Comparison of ENCODE assay signal across 8 cellular contexts in the genomic region with DNA sequence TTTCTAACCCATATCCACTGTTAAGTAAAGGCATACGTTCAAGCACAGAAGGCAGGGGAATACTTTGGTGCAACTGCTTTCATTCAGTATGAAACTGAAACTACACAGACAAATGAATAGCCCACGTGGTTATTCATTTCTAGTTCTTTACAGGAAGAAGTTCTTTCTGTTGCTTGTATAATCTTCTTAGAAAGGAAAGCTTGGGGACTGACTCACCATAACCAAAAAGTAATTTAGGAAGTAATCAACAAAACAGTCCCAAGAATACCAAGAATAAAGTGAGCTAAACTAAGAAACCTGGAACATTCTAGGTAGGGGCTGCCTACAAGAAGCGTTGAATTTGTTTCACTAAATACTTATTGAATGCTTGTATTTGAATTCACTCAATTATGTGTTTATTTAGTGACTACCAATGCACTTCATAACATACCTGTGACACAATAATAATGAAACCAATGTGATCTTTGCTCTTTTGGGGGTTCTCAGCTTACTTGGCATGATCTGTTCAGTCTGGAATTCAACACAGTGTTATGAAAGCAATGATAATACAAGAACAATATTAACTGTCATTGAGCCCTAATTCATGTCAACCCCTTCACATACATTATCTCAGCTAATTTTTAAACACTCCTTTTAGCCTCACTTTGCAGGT. TPM values are rescaled to one million over a fixed set of nuclear protein-coding genes. Genes with fewer than 3 reads are reported as not detected.
A peak's percentile ranks its signal among the peaks of the same experiment; 100 is the strongest.
DNase-seq lines count a peak whose midpoint lies in the region; ATAC-seq and TF ChIP-seq lines count a peak whose summit lies in the region.

No MANE protein-coding gene starts in this region.

- WGBS in esophagus muscularis mucosa, result 29% methylated on average over 3 of the region's 3 CpGs
- WGBS in smooth muscle cell (ENCODE audit: low lambda C conversion rate), result 49% methylated on average over 3 of the region's 3 CpGs

- H3K79me2 ChIP-seq in ACC112 (ENCODE audit: control insufficient read depth, insufficient read depth, low read length, unreplicated experiment), result no peaks in the 10 kb centered on the region
- no peaks in the 10 kb centered on the region for H3K79me2 ChIP-seq in PC-3 (ENCODE audit: low read length)
- no peaks in the 10 kb centered on the region for H3K79me2 ChIP-seq in smooth muscle cell (ENCODE audit: low read depth)

- no peaks in the 10 kb centered on the region for H3K9me2 ChIP-seq in PC-3 (replicated peaks; ENCODE audit: low read length)

- ATAC-seq in GM18868 (IDR thresholded peaks at IDR 0.05; ENCODE audit: unreplicated experiment) (peak; percentile 99), HG03025 (IDR thresholded peaks at IDR 0.05; ENCODE audit: low FRiP score, unreplicated experiment) (peak; percentile 100), PC-3 (peak; percentile 59)

- TF ChIP-seq POLR2A in esophagus muscularis mucosa (IDR thresholded peaks at IDR 0.05; ENCODE audit: low read depth), result no peak

- CTCF ChIA-PET in PC-3 (lab: Charles Lee), result interaction anchor here (0.6 to 1.2 kb wide), 2 partner anchors 12 to 32 kb away, joined by 3 to 5 read pairs; no protein-coding TSS in a partner anchor

- H3K4me3 ChIP-seq in ACC112 (ENCODE audit: low read depth, low read length) (peak overlapping the region; percentile 65), PC-3 (ENCODE audit: low read length) (peak overlapping the region; percentile 50), esophagus muscularis mucosa (peak overlapping the region in 3 of 4 donors; percentile 4 to 18 (median 10)), smooth muscle cell (peak overlapping the region; percentile 19)

- peak overlapping the region; percentile 78 for H3K4me2 ChIP-seq in PC-3 (ENCODE audit: low read length)
- H3K4me2 ChIP-seq in smooth muscle cell, result peak overlapping the region; percentile 58

- H3K9me3 ChIP-seq in PC-3 (ENCODE audit: low read length), result no peaks in the 10 kb centered on the region
- H3K9me3 ChIP-seq in esophagus muscularis mucosa, result no peaks in the 10 kb centered on the region
- H3K9me3 ChIP-seq in smooth muscle cell (replicated peaks; ENCODE audit: low read depth), result no peaks in the 10 kb centered on the region

- peak overlapping the region; percentile 72 for H2AFZ ChIP-seq in ACC112 (ENCODE audit: low read length, unreplicated experiment)
- peak overlapping the region; percentile 66; the same call in 1 of the 2 replicates for H2AFZ ChIP-seq in PC-3 (ENCODE audit: low read length)
- no peak overlapping the region for H2AFZ ChIP-seq in smooth muscle cell (ENCODE audit: low read depth)

- no peaks in the 10 kb centered on the region for H4K20me1 ChIP-seq in PC-3 (ENCODE audit: low read length)
- no peaks in the 10 kb centered on the region for H4K20me1 ChIP-seq in smooth muscle cell (ENCODE audit: low read depth)

- H3K27me3 ChIP-seq in ACC112 (ENCODE audit: insufficient read depth, low read length) (no peaks in the 10 kb centered on the region), PC-3 (ENCODE audit: low read length) (no peaks in the 10 kb centered on the region), esophagus muscularis mucosa (no peaks in the 10 kb centered on the region), smooth muscle cell (ENCODE audit: low read depth) (no peaks in the 10 kb centered on the region)

- no peak for TF ChIP-seq EP300 in esophagus muscularis mucosa (IDR thresholded peaks at IDR 0.05)

- no TSS peak for BruUV-seq in PC-3 (replicated peaks; lab: Mats Ljungman, UMichigan)

- DNase-seq in PC-3 (peak; percentile 75), esophagus muscularis mucosa (ENCODE audit: extremely low spot score) (no peak), smooth muscle cell (lab: John Stamatoyannopoulos, UW; ENCODE audit: unreplicated experiment) (no peak), NCI-H2196 (lab: John Stamatoyannopoulos, UW; ENCODE audit: unreplicated experiment) (no peak)
- DNase-seq in stimulated activated CD4-positive, alpha-beta T cell treated with anti-CD3 and anti-CD28 coated beads, Interleukin-2, amount 100 ng/mL, for 48 hours, result no peak

- POLR2A ChIA-PET in PC-3 (lab: Charles Lee; ENCODE audit: unreplicated experiment), result interaction anchor here (0.5 to 0.6 kb wide), 2 partner anchors 253 to 1007 kb away, joined by 3 to 8 read pairs; no protein-coding TSS in a partner anchor

- H3K9ac ChIP-seq in PC-3 (ENCODE audit: low read length) (no peak overlapping the region; the same call in 1 of the 2 replicates), smooth muscle cell (ENCODE audit: low read depth) (no peak overlapping the region)

- TF ChIP-seq CTCF in PC-3 (conservative IDR thresholded peaks at IDR 0.05; ENCODE audit: low read depth, low read length) (no peak), esophagus muscularis mucosa (IDR thresholded peaks at IDR 0.05) (no peak), smooth muscle cell (IDR thresholded peaks at IDR 0.05; ENCODE audit: borderline replicate concordance, insufficient read depth, poor library complexity, severe bottlenecking) (no peak)

- H3K27ac ChIP-seq in ACC112 (ENCODE audit: low read depth, low read length), result peak overlapping the region; percentile 88
- peak overlapping the region; percentile 69 for H3K27ac ChIP-seq in PC-3 (ENCODE audit: low read length)
- H3K27ac ChIP-seq in esophagus muscularis mucosa (replicated peaks in 1 of 4), result no peak overlapping the region
- no peak overlapping the region for H3K27ac ChIP-seq in smooth muscle cell (ENCODE audit: low read depth)

- peaks cover 52% of the 10 kb centered on the region for H3K4me1 ChIP-seq in ACC112 (ENCODE audit: control insufficient read depth, insufficient read depth, low read length, unreplicated experiment)
- peaks cover 53% of the 10 kb centered on the region for H3K4me1 ChIP-seq in PC-3 (ENCODE audit: insufficient read depth, low read length)
- peaks cover 0 to 17% (median 13%) of the 10 kb centered on the region in 4 donors for H3K4me1 ChIP-seq in esophagus muscularis mucosa
- no peaks in the 10 kb centered on the region for H3K4me1 ChIP-seq in smooth muscle cell (ENCODE audit: low read depth)

- intact Hi-C loops in PC-3 (cut with micrococcal nuclease) (loop anchor here (5.0 kb wide), 1 partner anchor 33 kb away; a partner anchor contains a TSS), esophagus muscularis mucosa (cut with DNase I) (no loop called here)

- H3K36me3 ChIP-seq in ACC112 (ENCODE audit: insufficient read depth, low read length) (no peaks in the 10 kb centered on the region), PC-3 (ENCODE audit: low read depth, low read length) (no peaks in the 10 kb centered on the region), esophagus muscularis mucosa (no peaks in the 10 kb centered on the region), smooth muscle cell (ENCODE audit: low read depth) (no peaks in the 10 kb centered on the region)

- H3F3A ChIP-seq in PC-3 (ENCODE audit: low read length, unreplicated experiment), result no peaks in the 10 kb centered on the region
- no peaks in the 10 kb centered on the region for H3F3A ChIP-seq in smooth muscle cell (ENCODE audit: low read depth)

RNA-seq across cellular contexts. Expression of a gene that starts 25.1 kb away (rescaled TPM):
- total RNA-seq in PC-3 (2014; rRNA removed) (0.04 TPM in 1 of 2 replicates, not detected in the other), esophagus muscularis mucosa (10 to 100 TPM; 19.1 to 41.5 (median 29.7) TPM), smooth muscle cell (3.6 and 8.9 TPM in 2 replicates)
- 1.9 and 2.8 TPM in 2 replicates for polyA plus RNA-seq in smooth muscle cell

Comparison
In these comparisons a context has a peak if more than half of its experiments do, and no peak if none do; other contexts are left out.
1. H3K27ac ChIP-seq: peak in ACC112 (single experiment) and PC-3 (single experiment); none in esophagus muscularis mucosa (0 of 4) and smooth muscle cell (single experiment).
2. H3K4me3 ChIP-seq: peak in every context shown above with its lines; median percentile 65 in ACC112; 50 in PC-3; 19 in smooth muscle cell; 10 in esophagus muscularis mucosa.
3. Peak in every context shown above with its lines, with median percentiles within 50 percentile points of each other: ATAC-seq.